Comparison of ENCODE assay signal across 23 cellular contexts in genomic region chr18:62045316-62045715, GRCh38.
A peak's percentile ranks its signal among the peaks of the same experiment; 100 is the strongest.
DNase-seq lines count a peak whose midpoint lies in the region; ATAC-seq and TF ChIP-seq lines count a peak whose summit lies in the region.
"Had no signal": no experiment of that assay in that cellular context is flagged by ENCODE, and none has a peak within 500 bp of the region (broad histone marks: within the 10 kb centered on the region; RNA-seq: fewer than 3 reads in every experiment).

No MANE protein-coding gene starts in this region.

- H3K9me3 ChIP-seq in PC-3 (ENCODE audit: low read length) = no peaks in the 10 kb centered on the region
- H3K9me3 ChIP-seq: A549, BE2C had no signal

- no peaks in the 10 kb centered on the region for H3K9me2 ChIP-seq in PC-3 (replicated peaks; ENCODE audit: low read length)

- no peaks in the 10 kb centered on the region for H3K27me3 ChIP-seq in PC-3 (ENCODE audit: low read length)
- H3K27me3 ChIP-seq: BE2C had no signal

- TF ChIP-seq CTCF in PC-3 (conservative IDR thresholded peaks at IDR 0.05; ENCODE audit: low read depth, low read length) (no peak), foreskin fibroblast (IDR thresholded peaks at IDR 0.05; ENCODE audit: low read depth, low read length) (no peak)

- intact Hi-C loops in PC-3 (cut with micrococcal nuclease) = no loop called here
- intact Hi-C loops in cardiac septum (cut with DNase I) = no loop called here

- no peaks in the 10 kb centered on the region for H3K36me3 ChIP-seq in PC-3 (ENCODE audit: low read depth, low read length)
- H3K36me3 ChIP-seq: BE2C had no signal

- no peak overlapping the region for H3K9ac ChIP-seq in PC-3 (ENCODE audit: low read length)

- peak; percentile 15 for DNase-seq in NCI-H2107 treated with DMSO at 0.1 percent for 48 hours (lab: John Stamatoyannopoulos, UW; ENCODE audit: unreplicated experiment)
- no peak for DNase-seq in NCI-H2107 (lab: John Stamatoyannopoulos, UW)
- DNase-seq in G401 (ENCODE audit: low spot score) = peak; percentile 20
- no peak for DNase-seq in PC-3
- peak; percentile 8 for DNase-seq in myocyte (ENCODE audit: low read depth)
- DNase-seq in cardiac septum (ENCODE audit: low spot score) = no peak
- DNase-seq in foreskin fibroblast = no peak
- DNase-seq: BE2C, DMS79 treated with DMSO at 0.1 percent for 48 hours, GOT3, HCEC 1CT, KG1, NCI-H1092, NCI-H1694 treated with DMSO at 0.1 percent for 48 hours, NCI-H2081 treated with DMSO at 0.1 percent for 48 hours, NCI-H524 treated with DMSO at 0.1 percent for 48 hours, SHP77 treated with DMSO at 0.1 percent for 48 hours, SW 1271 had no signal

- H4K20me1 ChIP-seq in PC-3 (ENCODE audit: low read length) = no peaks in the 10 kb centered on the region

- no peaks in the 10 kb centered on the region for H3K79me2 ChIP-seq in PC-3 (ENCODE audit: low read length)

- H2AFZ ChIP-seq in PC-3 (ENCODE audit: low read length) = no peak overlapping the region

- no peaks in the 10 kb centered on the region for H3K4me1 ChIP-seq in PC-3 (ENCODE audit: insufficient read depth, low read length)
- H3K4me1 ChIP-seq: A549, BE2C had no signal

- H3K4me3 ChIP-seq in PC-3 (ENCODE audit: low read length) (no peak overlapping the region), foreskin fibroblast (ENCODE audit: low read depth in 1 of 2, low read length in 2 of 2) (no peak overlapping the region)
- H3K4me3 ChIP-seq: A549, GM12878, SK-N-MC had no signal

- no peak overlapping the region for H3K4me2 ChIP-seq in PC-3 (ENCODE audit: low read length)
- H3K4me2 ChIP-seq: A549 had no signal

- H3K27ac ChIP-seq in PC-3 (ENCODE audit: low read length) = no peak overlapping the region
- H3K27ac ChIP-seq: A549, RWPE1, SK-N-MC had no signal

- POLR2A ChIA-PET in PC-3 (lab: Charles Lee; ENCODE audit: unreplicated experiment) = no interaction called here

- in situ Hi-C loops in G401 (cut with HindIII; ENCODE audit: low sequenced_read_pairs) = no loop called here

- CTCF ChIA-PET in PC-3 (lab: Charles Lee) = no interaction called here

- peak; percentile 31; the same call in 1 of the 2 replicates for ATAC-seq in PC-3
- no peak for ATAC-seq in GM18868 (IDR thresholded peaks at IDR 0.05; ENCODE audit: unreplicated experiment)
- ATAC-seq: A549, GM12878 had no signal

- no TSS peak for BruUV-seq in PC-3 (replicated peaks; lab: Mats Ljungman, UMichigan)

- H3F3A ChIP-seq in PC-3 (ENCODE audit: low read length, unreplicated experiment) = no peaks in the 10 kb centered on the region

Comparison
In these comparisons a context has a peak if more than half of its experiments do, and no peak if none do; other contexts are left out.
1. DNase-seq: peak in NCI-H2107 treated with DMSO at 0.1 percent for 48 hours (single experiment), G401 (single experiment) and myocyte (single experiment); none in NCI-H2107 (single experiment), PC-3 (single experiment), cardiac septum (single experiment) and foreskin fibroblast (0 of 2).